8 cellular contexts compared by ENCODE assay signal in genomic region chr1:37473431-37474050, GRCh38. TPM values are rescaled to one million over a fixed set of nuclear protein-coding genes. Genes with fewer than 3 reads are reported as not detected.
DNase-seq lines count a peak whose midpoint lies in the region; ATAC-seq, FAIRE-seq and TF ChIP-seq lines count a peak whose summit lies in the region.

No MANE protein-coding gene starts in this region.

- H3K23ac ChIP-seq in IMR-90 (ENCODE audit: low read depth, low read length): peak overlapping the region; percentile 98

- 23% methylated on average over 11 of the region's 12 CpGs; no CpG with 5 or more reads in 1 of the 2 experiments for WGBS in IMR-90 (ENCODE audit: extremely low coverage in 2 of 2, insufficient read length in 1 of 2), 2 experiments
- WGBS in gastroesophageal sphincter (ENCODE audit: low coverage in 1 of 2), 2 donors: 17 to 19% methylated on average over 7 to 8 of the region's 12 CpGs

- peak overlapping the region; percentile 89 for H4K5ac ChIP-seq in IMR-90 (ENCODE audit: low read depth, low read length)

- TF ChIP-seq CTCF in C4-2B (conservative IDR thresholded peaks at IDR 0.05) (no peak), IMR-90 (conservative IDR thresholded peaks at IDR 0.05; ENCODE audit: low read depth, low read length) (no peak), gastroesophageal sphincter (IDR thresholded peaks at IDR 0.05) (no peak), parathyroid adenoma (IDR thresholded peaks at IDR 0.05) (no peak)

- 0 out of 2 replicates have a peak overlapping the region, but pooled peaks have one; percentile 16 for H2BK20ac ChIP-seq in IMR-90 (ENCODE audit: low read depth, low read length)

- peak overlapping the region; percentile 100 for H2AK5ac ChIP-seq in IMR-90 (ENCODE audit: low read depth, low read length)

- H3K4me3 Mint-ChIP-seq in activated T-helper 17 cell treated with anti-CD3 and anti-CD28 coated beads, Interleukin-2, amount 50 U/mL, for 72 hours: peak overlapping the region; percentile 97

- peak overlapping the region; percentile 95 for H2AK9ac ChIP-seq in IMR-90 (replicated peaks; ENCODE audit: low read depth, low read length, poor library complexity)

- TF ChIP-seq RAD21 in IMR-90 (IDR thresholded peaks at IDR 0.05; ENCODE audit: low read length): no peak

- H3K79me1 ChIP-seq in IMR-90 (ENCODE audit: low read depth in 1 of 2, low read length in 2 of 2): peaks cover 10 to 58% of the 10 kb centered on the region in 2 experiments; a peak in 3 of 4 replicates

- H3K4me1 Mint-ChIP-seq in activated T-helper 17 cell treated with anti-CD3 and anti-CD28 coated beads, Interleukin-2, amount 50 U/mL, for 72 hours: peaks cover 29% of the 10 kb centered on the region

- H3K36me3 Mint-ChIP-seq in activated T-helper 17 cell treated with anti-CD3 and anti-CD28 coated beads, Interleukin-2, amount 50 U/mL, for 72 hours (ENCODE audit: low read depth): peaks cover 38% of the 10 kb centered on the region

- H2BK120ac ChIP-seq in IMR-90 (ENCODE audit: low read depth, low read length): peak overlapping the region; percentile 10

- TF ChIP-seq POLR2A in IMR-90 (IDR thresholded peaks at IDR 0.05; ENCODE audit: low read depth, low read length): no peak; the same call in 1 of the 2 replicates
- TF ChIP-seq POLR2A in gastroesophageal sphincter (IDR thresholded peaks at IDR 0.05): no peak
- no peak for TF ChIP-seq POLR2A in GM12891 (IDR thresholded peaks at IDR 0.05; ENCODE audit: low read depth, low read length)

- no TSS peak for BruUV-seq in IMR-90 (replicated peaks; lab: Mats Ljungman, UMichigan)

- H3K4me2 ChIP-seq in IMR-90 (ENCODE audit: low read depth, low read length) (peak overlapping the region; percentile 99), parathyroid adenoma (ENCODE audit: low read length) (peak overlapping the region; percentile 96)

- H3K27me3 ChIP-seq in IMR-90 (ENCODE audit: control insufficient read depth, insufficient read depth, low read length): no peaks in the 10 kb centered on the region
- no peaks in the 10 kb centered on the region for H3K27me3 ChIP-seq in gastroesophageal sphincter
- no peaks in the 10 kb centered on the region for H3K27me3 ChIP-seq in parathyroid adenoma (ENCODE audit: control insufficient read depth, insufficient read depth, low read length)

- H3K27ac Mint-ChIP-seq in activated T-helper 17 cell treated with anti-CD3 and anti-CD28 coated beads, Interleukin-2, amount 50 U/mL, for 72 hours: peak overlapping the region; percentile 84

- H3K9me1 ChIP-seq in IMR-90 (ENCODE audit: insufficient read depth, low read length): peaks cover 30% of the 10 kb centered on the region

- H3K27ac ChIP-seq in C4-2B (peak overlapping the region; percentile 87), IMR-90 (ENCODE audit: insufficient read depth, low read length) (peak overlapping the region; percentile 91; the same call in 1 of the 2 replicates), gastroesophageal sphincter (peak overlapping the region; percentile 54 to 96 (median 94)), parathyroid adenoma (peak overlapping the region; percentile 49)

- H3K27me3 Mint-ChIP-seq in activated T-helper 17 cell treated with anti-CD3 and anti-CD28 coated beads, Interleukin-2, amount 50 U/mL, for 72 hours: no peaks in the 10 kb centered on the region

- CTCF ChIA-PET in IMR-90 (lab: Yijun Ruan, JAX): interaction anchor here (2.3 kb wide), 1 partner anchor 14 kb away, joined by 9 read pairs; no protein-coding TSS in a partner anchor

- no peak for ATAC-seq in IMR-90 (ENCODE audit: low read depth)
- ATAC-seq in activated T-helper 17 cell treated with anti-CD3 and anti-CD28 coated beads, Interleukin-2, amount 50 U/mL, for 72 hours (replicated peaks): peak; percentile 10
- no peak for ATAC-seq in gastroesophageal sphincter
- no peak for ATAC-seq in HG03196 (IDR thresholded peaks at IDR 0.05; ENCODE audit: unreplicated experiment)
- no peak for ATAC-seq in GM21360 (IDR thresholded peaks at IDR 0.05; ENCODE audit: unreplicated experiment)

- peak overlapping the region; percentile 49 to 90; a peak in 2 of 4 replicates for H4K8ac ChIP-seq in IMR-90 (ENCODE audit: low read depth in 2 of 2, low read length in 2 of 2)

- H3K9ac ChIP-seq in IMR-90 (ENCODE audit: low read depth, low read length): peak overlapping the region; percentile 96
- no peak overlapping the region for H3K9ac ChIP-seq in parathyroid adenoma

- H3K9me3 Mint-ChIP-seq in activated T-helper 17 cell treated with anti-CD3 and anti-CD28 coated beads, Interleukin-2, amount 50 U/mL, for 72 hours: no peaks in the 10 kb centered on the region

- POLR2A ChIA-PET in IMR-90 (lab: Charles Lee; ENCODE audit: unreplicated experiment): interaction anchor here (0.6 kb wide), 1 partner anchor 13 kb away, joined by 10 read pairs; no protein-coding TSS in a partner anchor

- peak overlapping the region; percentile 93 for H3K18ac ChIP-seq in IMR-90 (ENCODE audit: low read depth, low read length)

- no peak for TF ChIP-seq EP300 in gastroesophageal sphincter (IDR thresholded peaks at IDR 0.05)

- peaks cover 17% of the 10 kb centered on the region for H3K36me3 ChIP-seq in IMR-90 (ENCODE audit: control insufficient read depth, insufficient read depth, low read length)
- peaks cover 0 to 16% of the 10 kb centered on the region in 2 donors for H3K36me3 ChIP-seq in gastroesophageal sphincter
- no peaks in the 10 kb centered on the region for H3K36me3 ChIP-seq in parathyroid adenoma (ENCODE audit: control insufficient read depth, insufficient read depth, low read length)

- H3K56ac ChIP-seq in IMR-90 (ENCODE audit: extremely low read depth, insufficient read depth, low read length): peak overlapping the region; percentile 66; the same call in 1 of the 2 replicates

- DNase-seq in IMR-90 (no peak), GM12891 (ENCODE audit: insufficient read length, low spot score) (no peak)

- peak overlapping the region; percentile 97 for H3K4ac ChIP-seq in IMR-90 (ENCODE audit: low read depth, low read length)

- H4K91ac ChIP-seq in IMR-90 (ENCODE audit: insufficient read depth, low read depth, low read length): peak overlapping the region; percentile 94

- peak overlapping the region; percentile 95 for H3K4me3 ChIP-seq in IMR-90 (ENCODE audit: insufficient read depth, low read depth, low read length)
- peak overlapping the region; percentile 65 to 80 for H3K4me3 ChIP-seq in gastroesophageal sphincter
- peak overlapping the region; percentile 91 for H3K4me3 ChIP-seq in parathyroid adenoma (ENCODE audit: low read depth, low read length)

- peak overlapping the region; percentile 94 for H3K14ac ChIP-seq in IMR-90 (replicated peaks; ENCODE audit: low read depth, low read length)

- intact Hi-C loops in IMR-90 (cut with micrococcal nuclease): loop anchor here (5.0 kb wide), 1 partner anchor 209 kb away; no protein-coding TSS in a partner anchor

- peak overlapping the region; percentile 90; the same call in 2 of the 3 replicates for H2BK15ac ChIP-seq in IMR-90 (ENCODE audit: low read depth, low read length)

- dilution Hi-C loops in IMR-90 (cut with HindIII; ENCODE audit: low sequenced_read_pairs, unreplicated experiment): no loop called here

- no peak for FAIRE-seq in GM12891 (lab: Jason Lieb, UNC)

- peaks cover 46% of the 10 kb centered on the region for H3K4me1 ChIP-seq in IMR-90 (ENCODE audit: control insufficient read depth, insufficient read depth, low read length)
- peaks cover 0 to 73% (median 57%) of the 10 kb centered on the region in 3 donors for H3K4me1 ChIP-seq in gastroesophageal sphincter
- H3K4me1 ChIP-seq in parathyroid adenoma: peaks cover 2% of the 10 kb centered on the region

- H2AFZ ChIP-seq in IMR-90 (replicated peaks; ENCODE audit: low read length, poor library complexity) (peak overlapping the region; percentile 99), parathyroid adenoma (peak overlapping the region; percentile 90)

- in situ Hi-C loops in IMR-90 (cut with MboI; ENCODE audit: low sequenced_read_pairs): no loop called here

- H2BK5ac ChIP-seq in IMR-90 (ENCODE audit: low read depth, low read length, poor library complexity, severe bottlenecking): peak overlapping the region; percentile 85

- no peaks in the 10 kb centered on the region for H3K79me2 ChIP-seq in parathyroid adenoma

- peaks cover 15% of the 10 kb centered on the region for H4K20me1 ChIP-seq in IMR-90 (ENCODE audit: insufficient read depth, low read length)

- no peaks in the 10 kb centered on the region for H3K9me3 ChIP-seq in IMR-90 (ENCODE audit: control insufficient read depth, insufficient read depth, low read length)
- H3K9me3 ChIP-seq in gastroesophageal sphincter: no peaks in the 10 kb centered on the region
- no peaks in the 10 kb centered on the region for H3K9me3 ChIP-seq in parathyroid adenoma (ENCODE audit: control insufficient read depth, low read length)

TF ChIP-seq in IMR-90, 13 proteins besides CTCF, POLR2A, EP300 and RAD21 (continues in another document):
- TF ChIP-seq MXI1 (IDR thresholded peaks at IDR 0.05; ENCODE audit: borderline replicate concordance, low read depth, low read length) (no peak), RCOR1 (IDR thresholded peaks at IDR 0.05; ENCODE audit: insufficient replicate concordance, low read length) (no peak), SMC3 (IDR thresholded peaks at IDR 0.05; ENCODE audit: low read depth, low read length) (no peak), RFX5 (IDR thresholded peaks at IDR 0.05; ENCODE audit: low read depth, low read length) (no peak)

TF ChIP-seq in GM12891, 5 proteins besides CTCF, POLR2A, EP300 and RAD21:
- no peak for TF ChIP-seq PAX5 (IDR thresholded peaks at IDR 0.05; ENCODE audit: insufficient read depth, low read length, severe bottlenecking)
- no peak for TF ChIP-seq POU2F2 (IDR thresholded peaks at IDR 0.05; ENCODE audit: low read depth, low read length)
- TF ChIP-seq SPI1 (IDR thresholded peaks at IDR 0.05; ENCODE audit: low read depth, low read length): no peak
- no peak for TF ChIP-seq TAF1 (IDR thresholded peaks at IDR 0.05; ENCODE audit: low read depth, low read length)
- TF ChIP-seq POLR2AphosphoS5 (IDR thresholded peaks at IDR 0.05; ENCODE audit: low read depth, low read length): no peak

RNA-seq across cellular contexts. Expression of gene ZC3H12A, which starts 0.8 kb away (rescaled TPM):
- total RNA-seq in IMR-90 (2012; rRNA removed): 3.1 and 3.8 TPM in 2 replicates
- 14.2 and 15.2 TPM in 2 replicates for polyA plus RNA-seq in IMR-90 (2012; rRNA removed)
- polyA plus RNA-seq in IMR-90 (2012; cell fraction: cytosol; rRNA removed): 9.8 and 20.0 TPM in 2 replicates
- 51.5 and 67.1 TPM in 2 replicates for polyA plus RNA-seq in IMR-90 (2012; cell fraction: nucleus; rRNA removed; ENCODE audit: low replicate concordance)
- total RNA-seq in activated T-helper 17 cell treated with anti-CD3 and anti-CD28 coated beads, Interleukin-2, amount 50 U/mL, for 72 hours: 10 to 100 TPM; 40.1 to 73.3 TPM
- total RNA-seq in gastroesophageal sphincter: 10 to 100 TPM in 2 of 4 donors, 1 to 10 TPM in 2; 7.3 to 14.4 (median 10.6) TPM
- 16.7 TPM for polyA plus RNA-seq in GM12891 (2012; ENCODE audit: low read depth, missing spikeins)

RNA-seq across cellular contexts. Expression of gene MEAF6, which starts 41.0 kb away (rescaled TPM):
- total RNA-seq in IMR-90 (2012; rRNA removed) (36.2 and 44.4 TPM in 2 replicates), gastroesophageal sphincter (100 to 1,000 TPM in 2 of 4 donors, 10 to 100 TPM in 2; 89.7 to 129 (median 100) TPM)
- polyA plus RNA-seq in IMR-90 (2012; rRNA removed): 36.4 and 40.7 TPM in 2 replicates
- polyA plus RNA-seq in IMR-90 (2012; cell fraction: cytosol; rRNA removed): 21.0 and 27.4 TPM in 2 replicates
- 12.4 and 51.2 TPM in 2 replicates for polyA plus RNA-seq in IMR-90 (2012; cell fraction: nucleus; rRNA removed; ENCODE audit: low replicate concordance)
- total RNA-seq in activated T-helper 17 cell treated with anti-CD3 and anti-CD28 coated beads, Interleukin-2, amount 50 U/mL, for 72 hours: 10 to 100 TPM; 53.1 to 56.8 TPM
- 36.4 TPM for polyA plus RNA-seq in GM12891 (2012; ENCODE audit: low read depth, missing spikeins)
